ENCODE assay signal across 27 cellular contexts in genomic region chr5:104312481-104312880, GRCh38.
DNase-seq lines count a peak whose midpoint lies in the region; ATAC-seq, FAIRE-seq and TF ChIP-seq lines count a peak whose summit lies in the region.
"Had no signal": no experiment of that assay in that cellular context is flagged by ENCODE, and none has a peak within 500 bp of the region (broad histone marks: within the 10 kb centered on the region; RNA-seq: fewer than 3 reads in every experiment).

No MANE protein-coding gene starts in this region.

- ATAC-seq in GM18861 (IDR thresholded peaks at IDR 0.05; ENCODE audit: unreplicated experiment): no peak
- ATAC-seq: GM12878 had no signal

- TF ChIP-seq CTCF in 22Rv1 (IDR thresholded peaks at IDR 0.05): no peak

- FAIRE-seq in colon (lab: Jason Lieb, UNC): peak; percentile 5
- FAIRE-seq: GM12878, GM12892, GM18507, GM19239 had no signal

- peak overlapping the region; percentile 37 for H3K27ac ChIP-seq in 22Rv1
- H3K27ac ChIP-seq: BLaER1 had no signal

- peak; percentile 26 for DNase-seq in DMS53 (lab: John Stamatoyannopoulos, UW)
- no peak for DNase-seq in DMS53 treated with DMSO at 0.1 percent for 48 hours (lab: John Stamatoyannopoulos, UW; ENCODE audit: unreplicated experiment)
- peak; percentile 27 for DNase-seq in NCI-H69 (lab: John Stamatoyannopoulos, UW)
- DNase-seq in NCI-H1417 treated with DMSO at 0.1 percent for 48 hours (lab: John Stamatoyannopoulos, UW): no peak
- DNase-seq in cerebellar nuclear complex (lab: John Stamatoyannopoulos, UW): no peak
- DNase-seq: 8988T; ACHN; BE2C; C1 segment of cervical spinal cord; CD4-positive, alpha-beta memory T cell; CD4-positive, CD25-positive, alpha-beta regulatory T cell; CD8-positive, alpha-beta memory T cell; COR-L47; DMS 273 treated with DMSO at 0.1 percent for 48 hours; DMS153; DMS79; DND-41; EL; GDM1 had no signal

Comparison
In these comparisons a context has a peak if more than half of its experiments do, and no peak if none do; other contexts are left out.
1. DNase-seq: peak in DMS53 (single experiment) and NCI-H69 (single experiment); none in DMS53 treated with DMSO at 0.1 percent for 48 hours (single experiment), NCI-H1417 treated with DMSO at 0.1 percent for 48 hours (single experiment) and cerebellar nuclear complex (0 of 2).